Comparison of ENCODE assay signal across 7 cellular contexts in the genomic region with DNA sequence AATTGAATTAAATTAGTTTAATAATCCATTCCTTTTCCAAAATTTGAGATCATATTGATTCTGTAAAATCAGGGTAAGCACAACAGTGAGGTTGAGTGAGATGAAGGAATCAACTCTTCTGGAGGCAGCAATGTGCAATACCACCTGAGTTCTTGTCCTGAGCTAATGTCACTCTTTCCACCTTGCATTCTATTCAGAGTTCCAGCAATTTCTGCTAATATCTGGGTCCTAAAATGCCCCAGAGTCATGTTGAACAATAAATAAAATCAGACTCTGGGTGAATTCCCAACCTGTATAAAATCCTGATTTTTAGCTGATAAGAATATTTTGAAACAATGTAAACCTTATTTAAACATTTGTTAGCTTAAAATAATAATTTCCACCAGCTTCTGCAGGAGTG.
"Had no signal": no experiment of that assay in that cellular context is flagged by ENCODE, and none has a peak within 500 bp of the region (broad histone marks: within the 10 kb centered on the region; RNA-seq: fewer than 3 reads in every experiment).

No MANE protein-coding gene starts in this region.

- H3K27ac ChIP-seq: HL-60 had no signal

- H3K4me2 ChIP-seq: GM23338 had no signal

- ATAC-seq: GM23338, HepG2 had no signal

- DNase-seq: H9, HCEC 1CT had no signal

- H2AFZ ChIP-seq: GM23338 had no signal

- H3K4me3 ChIP-seq: GM23338 had no signal

- FAIRE-seq: H1, H54, HepG2 had no signal
